Comparison of ENCODE assay signal across 8 cellular contexts in the genomic region with DNA sequence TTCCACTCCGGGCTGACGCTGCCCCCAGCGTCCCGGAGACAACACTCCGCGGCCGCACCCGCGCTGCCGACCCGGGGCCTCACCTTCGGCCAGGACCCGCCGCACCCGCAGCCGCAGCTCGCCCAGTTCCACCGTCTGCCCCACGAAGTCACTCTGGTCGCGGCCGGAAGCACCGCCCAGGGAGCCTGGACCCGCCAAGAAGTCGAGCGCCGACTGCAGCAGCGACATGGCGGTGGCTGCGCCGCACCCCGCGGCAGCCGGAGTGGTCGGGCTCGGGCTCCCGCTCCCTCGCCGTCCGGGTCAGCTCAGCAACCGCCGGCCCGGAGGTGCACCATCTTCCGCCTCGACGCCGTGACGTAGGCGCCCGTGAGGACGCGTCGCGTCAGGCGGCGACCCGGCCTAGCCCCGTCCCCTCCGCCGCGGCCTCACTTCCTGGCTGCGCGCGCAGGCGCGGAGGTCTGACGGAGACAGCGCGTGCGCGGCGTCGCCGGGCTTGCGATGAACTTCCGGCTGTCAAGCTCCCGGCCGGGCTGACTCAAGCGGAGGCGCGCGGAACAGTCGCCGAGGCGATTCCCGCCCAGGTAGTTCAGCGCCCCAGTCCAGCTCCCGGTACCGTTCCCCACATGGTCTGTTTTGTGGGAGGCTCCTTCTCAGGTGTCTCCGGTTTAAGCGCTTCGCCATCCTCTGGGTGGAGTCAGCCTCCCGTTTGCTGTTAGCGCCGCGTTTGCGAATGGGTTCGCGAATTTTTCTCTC.
DNase-seq lines count a peak whose midpoint lies in the region; ATAC-seq and TF ChIP-seq lines count a peak whose summit lies in the region.

Gene GAK, minus strand, starts transcription at position 357 of the 753 bp plus-strand sequence. Its CDS starts 129 bp downstream, at position 228.
Gene TMEM175, plus strand, starts transcription at position 501 of the 753 bp plus-strand sequence. CDS start 15,280 bp downstream, outside the sequence.

- TF ChIP-seq POLR2A in GM19099 (IDR thresholded peaks at IDR 0.05; ENCODE audit: extremely low read depth, insufficient read length, low read depth): peak; percentile 92

- peak; percentile 62 for ATAC-seq in HG03378 (IDR thresholded peaks at IDR 0.05; ENCODE audit: unreplicated experiment)

- DNase-seq in AG20443 (ENCODE audit: low spot score) (peak; percentile 100), NCI-H446 treated with DMSO at 0.1 percent for 48 hours (lab: John Stamatoyannopoulos, UW) (peak; percentile 73), cerebellar cortex (ENCODE audit: low spot score) (peak; percentile 91), islet precursor cell (peak; percentile 97)
- DNase-seq in activated CD4-positive, CD25-positive, alpha-beta regulatory T cell treated with anti-CD3 and anti-CD28 coated beads, Interleukin-2, amount 50 U/mL, for 72 hours: peak; percentile 99
- DNase-seq in stimulated activated CD4-positive, alpha-beta T cell treated with anti-CD3 and anti-CD28 coated beads, Interleukin-12 subunit alpha, Interleukin-12 subunit beta, amount 100 ng/mL, for 4 hours: peak; percentile 96

Comparison
In these comparisons a context has a peak if more than half of its experiments do, and no peak if none do; other contexts are left out.
1. Peak in every context shown above with its lines: DNase-seq and ATAC-seq.